ENCODE assay signal across 1 cellular context in genomic region chr19:6995054-6995453, GRCh38.
TF ChIP-seq lines count a peak whose summit lies in the region.

No MANE protein-coding gene starts in this region.

TF ChIP-seq in GM12891, 5 proteins besides CTCF, POLR2A, EP300 and RAD21:
- no peak for TF ChIP-seq PAX5 (IDR thresholded peaks at IDR 0.05; ENCODE audit: insufficient read depth, low read length, severe bottlenecking)
- no peak for TF ChIP-seq POLR2AphosphoS5 (IDR thresholded peaks at IDR 0.05; ENCODE audit: low read depth, low read length)
- no peak for TF ChIP-seq POU2F2 (IDR thresholded peaks at IDR 0.05; ENCODE audit: low read depth, low read length)
- TF ChIP-seq TAF1 (IDR thresholded peaks at IDR 0.05; ENCODE audit: low read depth, low read length) = no peak
- no peak for TF ChIP-seq SPI1 (IDR thresholded peaks at IDR 0.05; ENCODE audit: low read depth, low read length)
